ENCODE assay signal across 8 cellular contexts in genomic region chr16:57266531-57267268, GRCh38. TPM values are rescaled to one million over a fixed set of nuclear protein-coding genes. Genes with fewer than 3 reads are reported as not detected.
A peak's percentile ranks its signal among the peaks of the same experiment; 100 is the strongest.
DNase-seq lines count a peak whose midpoint lies in the region; ATAC-seq and TF ChIP-seq lines count a peak whose summit lies in the region.

No MANE protein-coding gene starts in this region.

- peak overlapping the region; percentile 19 for H3K4me2 ChIP-seq in Loucy (ENCODE audit: low read depth, low read length, poor library complexity, severe bottlenecking)

- no peak overlapping the region for H3K4me3 ChIP-seq in Loucy (ENCODE audit: low read length, poor library complexity, severe bottlenecking)
- no peak overlapping the region for H3K4me3 ChIP-seq in adrenal gland

- DNase-seq in activated CD4-positive, alpha-beta T cell treated with anti-CD3 and anti-CD28 coated beads, Interleukin-2, amount 50 U/mL, for 1 hour, result peak; percentile 46
- DNase-seq in erythroblast (lab: John Stamatoyannopoulos, UW), result peak; percentile 46 to 52
- no peak for DNase-seq in stimulated activated effector memory CD8-positive, alpha-beta T cell treated with anti-CD3 and anti-CD28 coated beads, Interleukin-12 subunit alpha, Interleukin-12 subunit beta, amount 100 ng/mL, for 72 hours (ENCODE audit: low spot score in 2 of 2)
- DNase-seq in adrenal gland, result no peak
- DNase-seq in NCI-H82 (lab: John Stamatoyannopoulos, UW), result no peak
- DNase-seq in AG08396 (ENCODE audit: low spot score), result no peak

- H3K27me3 ChIP-seq in Loucy (ENCODE audit: insufficient read depth, low read length, poor library complexity, severe bottlenecking) (no peaks in the 10 kb centered on the region), adrenal gland (no peaks in the 10 kb centered on the region)

- H3K9ac ChIP-seq in Loucy (ENCODE audit: low read depth, low read length, poor library complexity, severe bottlenecking), result no peak overlapping the region

- peak overlapping the region; percentile 49; the same call in 1 of the 2 replicates for H2AFZ ChIP-seq in Loucy (ENCODE audit: low read length)

- ATAC-seq in stimulated activated effector memory CD8-positive, alpha-beta T cell treated with anti-CD3 and anti-CD28 coated beads, Interleukin-12 subunit alpha, Interleukin-12 subunit beta, amount 100 ng/mL, for 72 hours, result peak; percentile 48
- no peak for ATAC-seq in HG02763 (IDR thresholded peaks at IDR 0.05; ENCODE audit: unreplicated experiment)

- H3K9me3 ChIP-seq in Loucy (ENCODE audit: insufficient read depth, low read depth, low read length) (no peaks in the 10 kb centered on the region), adrenal gland (replicated peaks in 1 of 3) (no peaks in the 10 kb centered on the region)

- no peak for TF ChIP-seq POLR2A in erythroblast (IDR thresholded peaks at IDR 0.05; ENCODE audit: low read length)
- TF ChIP-seq POLR2A in adrenal gland (IDR thresholded peaks at IDR 0.05), result no peak

- H3K27ac ChIP-seq in adrenal gland, result no peak overlapping the region

- H3K9me2 ChIP-seq in Loucy (replicated peaks; ENCODE audit: low read depth, low read length), result no peaks in the 10 kb centered on the region

- H3K4me3 Mint-ChIP-seq in stimulated activated effector memory CD8-positive, alpha-beta T cell treated with anti-CD3 and anti-CD28 coated beads, Interleukin-12 subunit alpha, Interleukin-12 subunit beta, amount 100 ng/mL, for 72 hours, result no peak overlapping the region

- H3K36me3 ChIP-seq in Loucy (ENCODE audit: insufficient read depth, low read length), result no peaks in the 10 kb centered on the region
- no peaks in the 10 kb centered on the region for H3K36me3 ChIP-seq in adrenal gland (replicated peaks in 1 of 2)

- WGBS in adrenal gland, 4 donors, result 54 to 71% (median 59%) methylated on average over 6 of the region's 6 CpGs

- no peak for TF ChIP-seq CTCF in Loucy (conservative IDR thresholded peaks at IDR 0.05; ENCODE audit: low read length)
- TF ChIP-seq CTCF in adrenal gland (IDR thresholded peaks at IDR 0.05), result no peak

- H4K20me1 ChIP-seq in Loucy (ENCODE audit: insufficient read depth, low read length, poor library complexity, severe bottlenecking), result no peaks in the 10 kb centered on the region

- intact Hi-C loops in adrenal gland (cut with DNase I), result no loop called here

- H3K4me1 ChIP-seq in Loucy (ENCODE audit: insufficient read depth, low read length, poor library complexity, severe bottlenecking) (peaks cover 4% of the 10 kb centered on the region), adrenal gland (replicated peaks in 1 of 2) (no peaks in the 10 kb centered on the region)

- peaks cover 13% of the 10 kb centered on the region for H3K4me1 Mint-ChIP-seq in stimulated activated effector memory CD8-positive, alpha-beta T cell treated with anti-CD3 and anti-CD28 coated beads, Interleukin-12 subunit alpha, Interleukin-12 subunit beta, amount 100 ng/mL, for 72 hours

- no peaks in the 10 kb centered on the region for H3K9me3 Mint-ChIP-seq in stimulated activated effector memory CD8-positive, alpha-beta T cell treated with anti-CD3 and anti-CD28 coated beads, Interleukin-12 subunit alpha, Interleukin-12 subunit beta, amount 100 ng/mL, for 72 hours

- peak overlapping the region; percentile 70 for H3K27ac Mint-ChIP-seq in stimulated activated effector memory CD8-positive, alpha-beta T cell treated with anti-CD3 and anti-CD28 coated beads, Interleukin-12 subunit alpha, Interleukin-12 subunit beta, amount 100 ng/mL, for 72 hours

- H3K36me3 Mint-ChIP-seq in stimulated activated effector memory CD8-positive, alpha-beta T cell treated with anti-CD3 and anti-CD28 coated beads, Interleukin-12 subunit alpha, Interleukin-12 subunit beta, amount 100 ng/mL, for 72 hours, result no peaks in the 10 kb centered on the region

- no peaks in the 10 kb centered on the region for H3K79me2 ChIP-seq in Loucy (ENCODE audit: insufficient read depth, low read length)

- H3F3A ChIP-seq in Loucy (ENCODE audit: low read depth), result no peaks in the 10 kb centered on the region

RNA-seq across cellular contexts. Expression of gene PLLP, which starts 17.8 kb away (rescaled TPM):
- 1 to 10 TPM; 1.0 to 10.0 (median 2.7) TPM for total RNA-seq in adrenal gland
- polyA plus RNA-seq in adrenal gland, result 1 to 10 TPM; 1.5 to 7.0 (median 2.7) TPM

RNA-seq across cellular contexts. Expression of gene ARL2BP, which starts 21.6 kb away (rescaled TPM):
- total RNA-seq in adrenal gland, result 10 to 100 TPM; 47.9 to 88.7 (median 57.9) TPM
- polyA plus RNA-seq in adrenal gland, result 100 to 1,000 TPM in 1 of 3 donors, 10 to 100 TPM in 2; 32.6 to 136 (median 35.2) TPM

Comparison
In these comparisons a context has a peak if more than half of its experiments do, and no peak if none do; other contexts are left out.
1. DNase-seq: peak in activated CD4-positive, alpha-beta T cell treated with anti-CD3 and anti-CD28 coated beads, Interleukin-2, amount 50 U/mL, for 1 hour (single experiment) and erythroblast (2 of 2); none in stimulated activated effector memory CD8-positive, alpha-beta T cell treated with anti-CD3 and anti-CD28 coated beads, Interleukin-12 subunit alpha, Interleukin-12 subunit beta, amount 100 ng/mL, for 72 hours (0 of 2), adrenal gland (0 of 7), NCI-H82 (single experiment) and AG08396 (single experiment).